In genomic region chr9:33167084-33167948, GRCh38 we compare ENCODE assay signal across 8 cellular contexts. TPM values are rescaled to one million over a fixed set of nuclear protein-coding genes. Genes with fewer than 3 reads are reported as not detected.
DNase-seq lines count a peak whose midpoint lies in the region; ATAC-seq and TF ChIP-seq lines count a peak whose summit lies in the region.

TSS of gene B4GALT1 (minus strand) at chr9:33167336. CDS start at chr9:33167169, 167 bp downstream.

- no peaks in the 10 kb centered on the region for H3K9me3 ChIP-seq in HUES48 (ENCODE audit: control insufficient read depth, insufficient read depth, low read length)
- H3K9me3 ChIP-seq in OCI-LY1 (ENCODE audit: low read length): no peaks in the 10 kb centered on the region

- DNase-seq in Calu3 (peak; percentile 92), mesothelial cell of epicardium (ENCODE audit: low spot score in 2 of 2, unreplicated experiment in 2 of 2) (peak; percentile 95 to 97)
- peak; percentile 98 for DNase-seq in activated CD8-positive, alpha-beta memory T cell treated with anti-CD3 and anti-CD28 coated beads, Interleukin-2, amount 50 U/mL, for 4 hours
- peak; percentile 88 to 96 for DNase-seq in stimulated activated CD8-positive, alpha-beta memory T cell treated with anti-CD3 and anti-CD28 coated beads, Interleukin-15, amount 100 ng/mL, for 4 hours (ENCODE audit: low read depth in 2 of 2)

- peak within 1 kb of the TSS; percentile 87 for H3K4me3 Mint-ChIP-seq in Calu3 (ENCODE audit: low read depth, unreplicated experiment)
- peak within 1 kb of the TSS; percentile 81 for H3K4me3 Mint-ChIP-seq in mesothelial cell of epicardium

- no peaks in the 10 kb centered on the region for H3F3A ChIP-seq in OCI-LY1 (ENCODE audit: insufficient read depth, low read length)

- H3K9me3 Mint-ChIP-seq in Calu3 (ENCODE audit: low read depth, unreplicated experiment): no peaks in the 10 kb centered on the region
- H3K9me3 Mint-ChIP-seq in mesothelial cell of epicardium: no peaks in the 10 kb centered on the region

- TSS peak; percentile 56 for BruUV-seq in Calu3 (replicated peaks; lab: Mats Ljungman, UMichigan)

- peak within 1 kb of the TSS; percentile 79 for H3K4me3 ChIP-seq in HUES48 (ENCODE audit: low read depth, low read length)
- H3K4me3 ChIP-seq in OCI-LY1 (ENCODE audit: low read depth, low read length, poor library complexity, severe bottlenecking): peak within 1 kb of the TSS; percentile 84

- H3K79me2 ChIP-seq in OCI-LY1 (ENCODE audit: insufficient read depth, low read length): no peaks in the 10 kb centered on the region

- peak within 1 kb of the TSS; percentile 94 for H3K4me2 ChIP-seq in OCI-LY1 (ENCODE audit: low read length)

- H3K9me2 ChIP-seq in OCI-LY1 (ENCODE audit: low read depth, low read length): no peaks in the 10 kb centered on the region

- in situ Hi-C loops in endometrial microvascular endothelial cells (cut with HindIII; ENCODE audit: inconsistent ontology term, low pct_unique_long_range_greater_than_20kb, low sequenced_read_pairs): no loop called here

- peak within 1 kb of the TSS; percentile 84 for H3K27ac Mint-ChIP-seq in Calu3 (ENCODE audit: unreplicated experiment)
- H3K27ac Mint-ChIP-seq in mesothelial cell of epicardium: peak within 1 kb of the TSS; percentile 96

- H3K27ac ChIP-seq in HUES48 (ENCODE audit: low read depth, low read length) (peak within 1 kb of the TSS; percentile 76), OCI-LY1 (ENCODE audit: low read depth, low read length, poor library complexity, severe bottlenecking) (peak within 1 kb of the TSS; percentile 44)

- H3K9ac ChIP-seq in HUES48 (ENCODE audit: low read depth, low read length): peak within 1 kb of the TSS; percentile 52
- peak within 1 kb of the TSS; percentile 83 for H3K9ac ChIP-seq in OCI-LY1 (ENCODE audit: low read length)

- ATAC-seq in GM21390 (IDR thresholded peaks at IDR 0.05; ENCODE audit: unreplicated experiment): peak; percentile 61

- CTCF ChIA-PET in Calu3 (lab: Charles Lee): interaction anchor here (0.6 to 0.7 kb wide), 3 partner anchors 66 to 612 kb away, joined by 3 to 4 read pairs (median 3); no protein-coding TSS in a partner anchor

- H3K4me1 ChIP-seq in HUES48 (ENCODE audit: control insufficient read depth, insufficient read depth, low read length) (peaks cover 12% of the 10 kb centered on the region; the same call in 1 of the 2 replicates), OCI-LY1 (ENCODE audit: insufficient read depth, low read length, severe bottlenecking) (peaks cover 41% of the 10 kb centered on the region)

- peak within 1 kb of the TSS; percentile 73 for H2AFZ ChIP-seq in OCI-LY1 (ENCODE audit: low read length)

- TF ChIP-seq CTCF in Calu3 (IDR thresholded peaks at IDR 0.05; ENCODE audit: unreplicated experiment): no peak
- TF ChIP-seq CTCF in OCI-LY1 (IDR thresholded peaks at IDR 0.05; ENCODE audit: low read length): no peak
- TF ChIP-seq CTCF in mesothelial cell of epicardium (IDR thresholded peaks at IDR 0.05; ENCODE audit: unreplicated experiment): no peak

- H3K27me3 ChIP-seq in HUES48 (ENCODE audit: control insufficient read depth, insufficient read depth, low read length): peaks cover 11% of the 10 kb centered on the region
- no peaks in the 10 kb centered on the region for H3K27me3 ChIP-seq in OCI-LY1 (ENCODE audit: insufficient read depth, low read length)

- H3K4me1 Mint-ChIP-seq in Calu3 (ENCODE audit: low read depth, unreplicated experiment) (peaks cover 49% of the 10 kb centered on the region), mesothelial cell of epicardium (peaks cover 62% of the 10 kb centered on the region)

- intact Hi-C loops in Calu3 (cut with micrococcal nuclease; ENCODE audit: unreplicated experiment): no loop called here

- H3K27me3 Mint-ChIP-seq in Calu3 (ENCODE audit: unreplicated experiment) (no peaks in the 10 kb centered on the region), mesothelial cell of epicardium (ENCODE audit: low read depth) (no peaks in the 10 kb centered on the region)

- H3K36me3 ChIP-seq in HUES48 (ENCODE audit: control insufficient read depth, insufficient read depth, low read length) (no peaks in the 10 kb centered on the region), OCI-LY1 (ENCODE audit: insufficient read depth, low read length) (no peaks in the 10 kb centered on the region)

- H3K36me3 Mint-ChIP-seq in Calu3 (ENCODE audit: insufficient read depth, unreplicated experiment): peaks cover 43% of the 10 kb centered on the region
- no peaks in the 10 kb centered on the region for H3K36me3 Mint-ChIP-seq in mesothelial cell of epicardium

- H4K20me1 ChIP-seq in OCI-LY1 (ENCODE audit: insufficient read depth, low read length): no peaks in the 10 kb centered on the region

RNA-seq across cellular contexts. Expression of gene B4GALT1, which starts in this region (rescaled TPM):
- total RNA-seq in Calu3 (2022) (69.5 and 71.1 TPM in 2 replicates), endometrial microvascular endothelial cells (ENCODE audit: inconsistent ontology term) (27.0 TPM), mesothelial cell of epicardium (78.3 to 81.4 TPM (median 78.9 TPM) in 3 replicates)

Comparison
In these comparisons a context has a peak if more than half of its experiments do, and no peak if none do; other contexts are left out.
1. Peak in every context shown above with its lines: DNase-seq, ATAC-seq, H3K4me3 ChIP-seq and H3K27ac ChIP-seq.